Comparison of ENCODE assay signal across 10 cellular contexts in the genomic region with DNA sequence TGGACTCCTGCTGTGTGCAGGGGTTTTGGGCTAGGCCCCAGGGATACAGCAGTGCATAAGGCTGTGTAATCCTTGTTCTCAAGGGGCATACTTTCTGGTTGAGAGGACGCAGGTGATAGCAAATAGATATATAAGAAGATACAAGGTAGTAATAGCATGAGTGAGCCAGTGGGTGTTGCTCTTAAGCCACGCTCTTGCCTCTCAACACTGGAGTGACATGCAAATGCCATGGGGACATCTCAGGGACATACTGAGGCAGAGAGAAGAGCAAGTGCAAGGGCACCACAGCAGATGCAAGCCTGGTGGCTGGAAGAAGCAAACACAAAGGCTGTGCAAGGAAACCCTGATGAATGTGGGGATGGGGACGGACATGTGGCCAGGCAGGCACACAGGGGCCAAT.
DNase-seq lines count a peak whose midpoint lies in the region; ATAC-seq, FAIRE-seq and TF ChIP-seq lines count a peak whose summit lies in the region.
"Had no signal": no experiment of that assay in that cellular context is flagged by ENCODE, and none has a peak within 500 bp of the region (broad histone marks: within the 10 kb centered on the region; RNA-seq: fewer than 3 reads in every experiment).

No MANE protein-coding gene starts in this region.

- in situ Hi-C loops in K562 (cut with MboI): no loop called here

- H3K9me1 ChIP-seq in K562 (ENCODE audit: control insufficient read depth, insufficient read depth, low read length): no peaks in the 10 kb centered on the region

- no peak overlapping the region for H2AFZ ChIP-seq in K562 (ENCODE audit: low read depth, low read length)

- H3K27ac ChIP-seq in DOHH2 (ENCODE audit: low read depth, low read length) (no peak overlapping the region), K562 (ENCODE audit: extremely low read depth, low read depth, low read length) (no peak overlapping the region)
- H3K27ac ChIP-seq: SK-N-MC had no signal

- intact Hi-C loops in K562 (cut with micrococcal nuclease): loop anchor here (1.0 kb wide), 1 partner anchor 197 kb away; no protein-coding TSS in a partner anchor

- TF ChIP-seq POLR2A in K562 (conservative IDR thresholded peaks at IDR 0.05): no peak

- peak in 1 of 2 experiments; percentile 30; a peak in 1 of 4 replicates for TF ChIP-seq RAD21 in K562 (CRISPR knock-in tag; conservative IDR thresholded peaks at IDR 0.05 in 1 of 2, IDR thresholded peaks at IDR 0.05 in 1 of 2)

- no peak overlapping the region for H3K9ac ChIP-seq in K562 (ENCODE audit: insufficient read depth in 1 of 2, low read depth in 2 of 2, low read length in 2 of 2)

- H3K36me3 ChIP-seq in DOHH2 (ENCODE audit: control insufficient read depth, low read length) (no peaks in the 10 kb centered on the region), K562 (ENCODE audit: control insufficient read depth, insufficient read depth, low read length) (no peaks in the 10 kb centered on the region; the same call in 2 of the 3 replicates)

- BruUV-seq in K562 (replicated peaks; lab: Mats Ljungman, UMichigan): no TSS peak

- H4K20me1 ChIP-seq in DOHH2 (ENCODE audit: control insufficient read depth, insufficient read depth, low read depth, low read length) (no peaks in the 10 kb centered on the region), K562 (replicated peaks; ENCODE audit: control insufficient read depth, insufficient read depth, low read length) (peaks cover 5% of the 10 kb centered on the region; the same call in 1 of the 2 replicates)

- peak; percentile 25 for DNase-seq in NCI-H69 (lab: John Stamatoyannopoulos, UW)
- DNase-seq in K562 (ENCODE audit: extremely low read depth in 1 of 4, low spot score in 3 of 4): peak in 1 of 4 experiments; percentile 20
- no peak for DNase-seq in retinal pigment epithelial cell (ENCODE audit: low read depth)
- no peak for DNase-seq in NCI-H1048 (lab: John Stamatoyannopoulos, UW)
- no peak for DNase-seq in occipital lobe (lab: John Stamatoyannopoulos, UW)
- DNase-seq in cerebellar nuclear complex (lab: John Stamatoyannopoulos, UW): no peak

- no peaks in the 10 kb centered on the region for H3K9me3 ChIP-seq in DOHH2 (ENCODE audit: control insufficient read depth, insufficient read depth, low read length)
- H3K9me3 ChIP-seq in K562 (replicated peaks; ENCODE audit: control insufficient read depth, insufficient read depth, low read depth, low read length): no peaks in the 10 kb centered on the region

- FAIRE-seq in K562 (lab: Jason Lieb, UNC): no peak
- FAIRE-seq: islet of Langerhans had no signal

- H3K79me2 ChIP-seq in DOHH2 (ENCODE audit: control insufficient read depth, low read length) (no peaks in the 10 kb centered on the region), K562 (ENCODE audit: control insufficient read depth, insufficient read depth, low read length) (peaks cover 8% of the 10 kb centered on the region; the same call in 2 of the 3 replicates)

- H3K27me3 ChIP-seq in DOHH2 (ENCODE audit: control insufficient read depth, low read length) (no peaks in the 10 kb centered on the region), K562 (ENCODE audit: control insufficient read depth in 2 of 2, insufficient read depth in 2 of 2, low read length in 2 of 2) (no peaks in the 10 kb centered on the region)

- TF ChIP-seq CTCF in DOHH2 (IDR thresholded peaks at IDR 0.05; ENCODE audit: low read depth, low read length, poor library complexity, severe bottlenecking) (peak; percentile 42), K562 (IDR thresholded peaks at IDR 0.05 in 2 of 3, conservative IDR thresholded peaks at IDR 0.05 in 1 of 3; ENCODE audit: insufficient read depth in 2 of 3, low read depth in 1 of 3, low read length in 3 of 3) (peak; percentile 1 to 40 (median 24); a peak in 2 of 6 replicates), retinal pigment epithelial cell (conservative IDR thresholded peaks at IDR 0.05; ENCODE audit: low read depth, low read length) (peak; percentile 37)

- H3K4me1 ChIP-seq in DOHH2 (ENCODE audit: control insufficient read depth, low read length): peaks cover 42% of the 10 kb centered on the region
- H3K4me1 ChIP-seq in K562 (replicated peaks in 1 of 2; ENCODE audit: control insufficient read depth in 2 of 2, insufficient read depth in 2 of 2, low read length in 2 of 2): no peaks in the 10 kb centered on the region; a peak in 1 of 5 replicates

- H3F3A ChIP-seq in DOHH2 (ENCODE audit: control insufficient read depth, insufficient read depth): peaks cover 3% of the 10 kb centered on the region; the same call in 1 of the 2 replicates

- H3K9me2 ChIP-seq in DOHH2 (replicated peaks; ENCODE audit: control insufficient read depth, low read length): no peaks in the 10 kb centered on the region

- H3K4me2 ChIP-seq in DOHH2 (ENCODE audit: low read length) (no peak overlapping the region), K562 (ENCODE audit: insufficient read depth, low read length) (no peak overlapping the region)

- CTCF ChIA-PET in K562 (lab: Yijun Ruan, JAX; ENCODE audit: low intra/inter-chr PET ratio): interaction anchor here (0.6 kb wide), 1 partner anchor 18 kb away, joined by 3 read pairs; no protein-coding TSS in a partner anchor

- ATAC-seq in GM21529 (IDR thresholded peaks at IDR 0.05; ENCODE audit: unreplicated experiment): peak; percentile 59
- peak; percentile 65; the same call in 2 of the 3 replicates for ATAC-seq in K562

- 84% methylated on average over 3 of the region's 3 CpGs for WGBS in K562 (ENCODE audit: insufficient coverage, low coverage, missing lambda C conversion rate)

- H3K4me3 ChIP-seq in DOHH2 (ENCODE audit: low read length) (no peak overlapping the region), K562 (no peak overlapping the region), retinal pigment epithelial cell (ENCODE audit: low read length) (no peak overlapping the region)
- H3K4me3 ChIP-seq: SK-N-MC had no signal

- POLR2A ChIA-PET in K562 (lab: Yijun Ruan, JAX): no interaction called here

- no peak for TF ChIP-seq EP300 in K562 (IDR thresholded peaks at IDR 0.05; ENCODE audit: low read length)

TF ChIP-seq in K562, 482 proteins besides CTCF, POLR2A, EP300 and RAD21 (continues in another document):
- TF ChIP-seq GATAD2A (IDR thresholded peaks at IDR 0.05) (no peak), HINFP (tag; conservative IDR thresholded peaks at IDR 0.05; ENCODE audit: low read depth) (no peak), KHSRP (IDR thresholded peaks at IDR 0.05) (no peak), HMGXB4 (CRISPR knock-in tag; IDR thresholded peaks at IDR 0.05) (no peak), ZNF583 (CRISPR knock-in tag; IDR thresholded peaks at IDR 0.05) (no peak), CXXC5 (CRISPR knock-in tag; IDR thresholded peaks at IDR 0.05) (no peak), ZNF778 (CRISPR knock-in tag; IDR thresholded peaks at IDR 0.05) (no peak), CBX3 (IDR thresholded peaks at IDR 0.05; ENCODE audit: borderline replicate concordance in 1 of 2, low read length in 2 of 2) (no peak), EHMT2 (IDR thresholded peaks at IDR 0.05) (no peak), ZNF23 (CRISPR knock-in tag; IDR thresholded peaks at IDR 0.05) (no peak)
- TF ChIP-seq, protein P1, sequence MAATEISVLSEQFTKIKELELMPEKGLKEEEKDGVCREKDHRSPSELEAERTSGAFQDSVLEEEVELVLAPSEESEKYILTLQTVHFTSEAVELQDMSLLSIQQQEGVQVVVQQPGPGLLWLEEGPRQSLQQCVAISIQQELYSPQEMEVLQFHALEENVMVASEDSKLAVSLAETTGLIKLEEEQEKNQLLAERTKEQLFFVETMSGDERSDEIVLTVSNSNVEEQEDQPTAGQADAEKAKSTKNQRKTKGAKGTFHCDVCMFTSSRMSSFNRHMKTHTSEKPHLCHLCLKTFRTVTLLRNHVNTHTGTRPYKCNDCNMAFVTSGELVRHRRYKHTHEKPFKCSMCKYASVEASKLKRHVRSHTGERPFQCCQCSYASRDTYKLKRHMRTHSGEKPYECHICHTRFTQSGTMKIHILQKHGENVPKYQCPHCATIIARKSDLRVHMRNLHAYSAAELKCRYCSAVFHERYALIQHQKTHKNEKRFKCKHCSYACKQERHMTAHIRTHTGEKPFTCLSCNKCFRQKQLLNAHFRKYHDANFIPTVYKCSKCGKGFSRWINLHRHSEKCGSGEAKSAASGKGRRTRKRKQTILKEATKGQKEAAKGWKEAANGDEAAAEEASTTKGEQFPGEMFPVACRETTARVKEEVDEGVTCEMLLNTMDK (IDR thresholded peaks at IDR 0.05; ENCODE audit: borderline replicate concordance, insufficient read depth, low read depth, low read length, poor library complexity, severe bottlenecking): no peak
